In the genomic region with DNA sequence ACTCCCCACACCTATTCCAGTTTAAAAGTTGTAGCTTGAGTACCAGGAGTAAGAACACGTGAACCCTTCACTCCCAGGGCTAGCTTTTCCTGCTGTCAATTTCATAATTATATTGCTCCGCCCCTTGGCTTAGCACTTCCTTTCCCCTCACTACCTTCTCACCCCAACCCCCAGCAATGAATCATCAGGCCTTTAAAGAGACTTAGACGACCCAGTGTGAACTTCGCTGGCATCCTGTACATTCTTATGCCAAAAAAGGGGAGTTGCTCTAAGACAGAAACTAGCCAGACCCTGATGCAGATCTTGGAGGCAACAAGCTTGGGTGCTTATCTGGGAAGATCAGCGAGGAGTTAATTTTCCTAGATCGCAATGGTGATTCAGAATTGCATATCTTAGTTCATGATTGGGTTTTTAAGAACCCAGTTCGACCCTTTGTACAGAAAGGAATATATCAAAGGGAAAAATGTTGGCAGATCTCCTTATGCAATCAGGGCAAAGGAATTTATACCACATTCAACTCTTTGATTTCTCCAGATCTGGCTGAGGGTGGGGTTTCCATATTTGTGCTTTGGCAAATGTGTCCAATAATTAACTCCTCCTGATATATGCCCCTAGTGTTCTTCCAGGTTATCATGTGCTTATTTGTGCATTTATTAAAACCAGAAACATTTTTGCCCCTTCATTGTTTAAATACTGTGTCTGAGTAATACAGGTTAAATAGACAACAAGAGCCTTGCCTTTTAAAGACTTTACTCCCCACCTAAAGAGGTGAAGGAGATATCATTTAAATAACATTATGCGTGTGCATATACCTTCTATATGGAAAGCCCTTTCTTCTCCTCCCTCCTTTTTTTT, we compare ENCODE assay signal across 8 cellular contexts. TPM values are rescaled to one million over a fixed set of nuclear protein-coding genes. Genes with fewer than 3 reads are reported as not detected.
DNase-seq lines count a peak whose midpoint lies in the region; ATAC-seq and TF ChIP-seq lines count a peak whose summit lies in the region.

No MANE protein-coding gene starts in this region.

- in situ Hi-C loops in gastrocnemius medialis (cut with MboI; ENCODE audit: low sequenced_read_pairs in 4 of 4), result loop anchor here (5.0 to 10.0 kb wide), 4 partner anchors 255 to 437 kb away; no protein-coding TSS in a partner anchor

- peak; percentile 69 for ATAC-seq in GM18907 (IDR thresholded peaks at IDR 0.05; ENCODE audit: unreplicated experiment)
- peak; percentile 64 to 71 for ATAC-seq in gastrocnemius medialis
- ATAC-seq in GM21576 (IDR thresholded peaks at IDR 0.05; ENCODE audit: unreplicated experiment), result no peak
- no peak for ATAC-seq in HG03521 (IDR thresholded peaks at IDR 0.05; ENCODE audit: unreplicated experiment)

- no peaks in the 10 kb centered on the region for H3K27me3 ChIP-seq in gastrocnemius medialis

- H3K4me1 ChIP-seq in gastrocnemius medialis, result peaks cover 27 to 28% of the 10 kb centered on the region in 2 donors

- peak overlapping the region; percentile 41 to 62 (median 43) for H3K27ac ChIP-seq in gastrocnemius medialis

- H3K4me3 ChIP-seq in fibroblast of mammary gland (ENCODE audit: control insufficient read depth, low read depth, low read length), result no peak overlapping the region
- no peak overlapping the region for H3K4me3 ChIP-seq in gastrocnemius medialis

- TF ChIP-seq CTCF in fibroblast of mammary gland (conservative IDR thresholded peaks at IDR 0.05; ENCODE audit: control insufficient read depth, insufficient read depth, low read depth, low read length) (no peak), gastrocnemius medialis (IDR thresholded peaks at IDR 0.05 in 4 of 5, conservative IDR thresholded peaks at IDR 0.05 in 1 of 5) (no peak)

- H3K36me3 ChIP-seq in gastrocnemius medialis, result no peaks in the 10 kb centered on the region

- intact Hi-C loops in gastrocnemius medialis (cut with DNase I; ENCODE audit: low total_unique reads), result loop anchor here (10.0 kb wide), 2 partner anchors 635 to 935 kb away; partner anchors contain the start of gene NUP153

- no peak for TF ChIP-seq POLR2A in gastrocnemius medialis (IDR thresholded peaks at IDR 0.05)

- H3K9me3 ChIP-seq in gastrocnemius medialis, result no peaks in the 10 kb centered on the region

- DNase-seq in NCI-H446 treated with DMSO at 0.1 percent for 48 hours (lab: John Stamatoyannopoulos, UW) (peak; percentile 58), fibroblast of mammary gland (ENCODE audit: low read depth) (peak; percentile 85), gastrocnemius medialis (peak; percentile 38 to 61), foreskin melanocyte (no peak)
- DNase-seq in activated CD8-positive, alpha-beta memory T cell treated with anti-CD3 and anti-CD28 coated beads, Interleukin-2, amount 50 U/mL, for 1 hour (ENCODE audit: extremely low read depth), result peak; percentile 69

RNA-seq across cellular contexts. Expression of gene ATXN1, which starts 8.1 kb away (rescaled TPM):
- 10 to 100 TPM; 21.8 to 42.9 (median 33.1) TPM for total RNA-seq in gastrocnemius medialis

Comparison
In these comparisons a context has a peak if more than half of its experiments do, and no peak if none do; other contexts are left out.
1. ATAC-seq: peak in GM18907 (single experiment) and gastrocnemius medialis (2 of 2); none in GM21576 (single experiment) and HG03521 (single experiment).